18 cellular contexts compared by ENCODE assay signal in the genomic region with DNA sequence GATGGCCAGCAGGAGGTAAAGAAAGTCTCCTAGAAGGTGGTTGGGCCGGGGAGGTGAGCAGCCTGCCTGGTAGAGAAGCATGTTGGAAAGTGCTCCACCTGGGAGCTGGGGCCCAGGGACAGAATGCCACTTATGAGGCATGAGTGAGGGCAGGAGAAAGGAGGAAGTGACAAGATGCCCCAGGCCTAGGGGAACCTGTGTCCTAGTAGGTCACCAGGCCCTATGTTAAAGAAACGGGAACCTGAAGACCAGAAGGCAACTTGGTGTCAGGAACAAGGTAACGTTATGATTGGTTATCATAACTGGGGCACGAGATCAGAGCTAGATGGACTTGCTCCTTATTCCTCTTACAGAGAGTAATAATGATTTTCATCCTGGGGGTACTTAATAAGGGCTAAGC. TPM values are rescaled to one million over a fixed set of nuclear protein-coding genes. Genes with fewer than 3 reads are reported as not detected.
DNase-seq lines count a peak whose midpoint lies in the region; ATAC-seq and TF ChIP-seq lines count a peak whose summit lies in the region.
"Had no signal": no experiment of that assay in that cellular context is flagged by ENCODE, and none has a peak within 500 bp of the region (broad histone marks: within the 10 kb centered on the region; RNA-seq: fewer than 3 reads in every experiment).

No MANE protein-coding gene starts in this region.

- H3K9me3 ChIP-seq in mammary epithelial cell (replicated peaks; ENCODE audit: insufficient read depth, low read length) (no peaks in the 10 kb centered on the region), RWPE2 (ENCODE audit: severe bottlenecking) (no peaks in the 10 kb centered on the region)
- H3K9me3 ChIP-seq in effector memory CD4-positive, alpha-beta T cell (ENCODE audit: control insufficient read depth, low read length) = no peaks in the 10 kb centered on the region
- H3K9me3 ChIP-seq: SJCRH30 had no signal

- H3K27ac Mint-ChIP-seq in MCF 10A (ENCODE audit: low read depth, unreplicated experiment) (peak overlapping the region; percentile 22), immature natural killer cell (peak overlapping the region; percentile 79 to 93 (median 85))

- H3K27ac ChIP-seq in mammary epithelial cell (ENCODE audit: insufficient read depth, low read depth, low read length) (no peak overlapping the region), RWPE2 (ENCODE audit: poor library complexity, severe bottlenecking) (peak overlapping the region; percentile 58)
- no peak overlapping the region for H3K27ac ChIP-seq in effector memory CD4-positive, alpha-beta T cell (ENCODE audit: insufficient read depth, low read length, poor library complexity, severe bottlenecking)
- H3K27ac ChIP-seq: left ventricle myocardium inferior, SJCRH30 had no signal

- H3K9me3 Mint-ChIP-seq in MCF 10A (ENCODE audit: unreplicated experiment) (no peaks in the 10 kb centered on the region), immature natural killer cell (no peaks in the 10 kb centered on the region)

- H4K20me1 ChIP-seq in mammary epithelial cell (ENCODE audit: insufficient read depth, low read length) = no peaks in the 10 kb centered on the region

- H3K79me2 ChIP-seq in mammary epithelial cell (ENCODE audit: insufficient read depth, low read length) = peaks cover 64% of the 10 kb centered on the region

- H3K4me2 ChIP-seq in mammary epithelial cell (ENCODE audit: insufficient read depth, low read depth, low read length) = no peak overlapping the region

- H3K4me3 ChIP-seq in mammary epithelial cell (replicated peaks in 1 of 3; ENCODE audit: insufficient read depth in 1 of 3, low read depth in 2 of 3, low read length in 3 of 3) (no peak overlapping the region), RWPE2 (ENCODE audit: severe bottlenecking) (no peak overlapping the region)
- H3K4me3 ChIP-seq in effector memory CD4-positive, alpha-beta T cell (ENCODE audit: insufficient read depth, low read depth, low read length, poor library complexity, severe bottlenecking) = no peak overlapping the region
- H3K4me3 ChIP-seq: left ventricle myocardium inferior, SJCRH30, spleen had no signal

- intact Hi-C loops in MCF 10A (cut with micrococcal nuclease) (no loop called here), mammary epithelial cell (cut with micrococcal nuclease) (no loop called here)

- H2AFZ ChIP-seq in mammary epithelial cell (ENCODE audit: low read depth, low read length) = no peak overlapping the region

- H3K36me3 Mint-ChIP-seq in MCF 10A (ENCODE audit: insufficient read depth, unreplicated experiment) (no peaks in the 10 kb centered on the region), immature natural killer cell (peaks cover 0 to 4% (median 3%) of the 10 kb centered on the region in 3 donors)

- DNase-seq in MCF 10A (ENCODE audit: unreplicated experiment) = no peak
- DNase-seq in mammary epithelial cell = no peak
- no peak for DNase-seq in RWPE2 (ENCODE audit: low spot score)
- no peak for DNase-seq in immature natural killer cell
- DNase-seq in effector memory CD4-positive, alpha-beta T cell = no peak
- DNase-seq in NCI-H510A treated with DMSO at 0.1 percent for 48 hours (lab: John Stamatoyannopoulos, UW) = no peak
- DNase-seq: effector CD8-positive, alpha-beta T cell; left ventricle myocardium inferior; NCI-H1105; occipital lobe; PC-3; SJCRH30; spleen; stimulated activated CD4-positive, alpha-beta T cell treated with anti-CD3 and anti-CD28 coated beads, Interleukin-4, amount 100 ng/mL, for 4 hours; T-helper 9 cell had no signal

- H3K27me3 Mint-ChIP-seq in MCF 10A (ENCODE audit: insufficient read depth, unreplicated experiment) (no peaks in the 10 kb centered on the region), immature natural killer cell (ENCODE audit: low read depth in 3 of 3) (peaks cover 2 to 11% (median 7%) of the 10 kb centered on the region in 3 donors)

- H3K36me3 ChIP-seq in mammary epithelial cell (ENCODE audit: insufficient read depth, low read length) (no peaks in the 10 kb centered on the region), RWPE2 (ENCODE audit: low read depth) (no peaks in the 10 kb centered on the region)
- H3K36me3 ChIP-seq in effector memory CD4-positive, alpha-beta T cell (ENCODE audit: control insufficient read depth, insufficient read depth, low read length) = no peaks in the 10 kb centered on the region
- H3K36me3 ChIP-seq: left ventricle myocardium inferior, SJCRH30, spleen had no signal

- no peak overlapping the region for H3K4me3 Mint-ChIP-seq in MCF 10A (ENCODE audit: unreplicated experiment)
- H3K4me3 Mint-ChIP-seq in immature natural killer cell = no peak overlapping the region

- CTCF ChIA-PET in MCF 10A (lab: Yijun Ruan, JAX) = interaction anchor here (0.8 kb wide), 2 partner anchors 64 to 1097 kb away, joined by 3 to 4 read pairs; no protein-coding TSS in a partner anchor
- CTCF ChIA-PET in mammary epithelial cell (lab: Charles Lee; ENCODE audit: low non-redundant PET) = no interaction called here

- in situ Hi-C loops in mammary epithelial cell (cut with MboI; ENCODE audit: low sequenced_read_pairs in 2 of 2) = no loop called here

- ATAC-seq in RWPE2 (ENCODE audit: low read depth) (no peak), HG02763 (IDR thresholded peaks at IDR 0.05; ENCODE audit: unreplicated experiment) (no peak), HG03521 (IDR thresholded peaks at IDR 0.05; ENCODE audit: unreplicated experiment) (no peak)
- ATAC-seq: activated CD4-positive, CD25-positive, alpha-beta regulatory T cell treated with anti-CD3 and anti-CD28 coated beads, Interleukin-2, amount 50 U/mL, for 24 hours; PC-3 had no signal

- H3K27me3 ChIP-seq in mammary epithelial cell (ENCODE audit: insufficient read depth, low read length) (no peaks in the 10 kb centered on the region), RWPE2 (ENCODE audit: insufficient read depth, poor library complexity, severe bottlenecking) (no peaks in the 10 kb centered on the region)
- H3K27me3 ChIP-seq in effector memory CD4-positive, alpha-beta T cell (replicated peaks; ENCODE audit: control insufficient read depth, insufficient read depth, low read length, poor library complexity, severe bottlenecking) = no peaks in the 10 kb centered on the region
- H3K27me3 ChIP-seq: SJCRH30, spleen had no signal

- BruUV-seq in MCF 10A (replicated peaks; lab: Mats Ljungman, UMichigan) (no TSS peak), mammary epithelial cell (replicated peaks; lab: Mats Ljungman, UMichigan) (no TSS peak)

- dilution Hi-C loops in mammary epithelial cell (cut with HindIII; ENCODE audit: low sequenced_read_pairs) = no loop called here

- H3K4me1 Mint-ChIP-seq in MCF 10A (ENCODE audit: insufficient read depth, unreplicated experiment) (peaks cover 39% of the 10 kb centered on the region), immature natural killer cell (peaks cover 80 to 92% of the 10 kb centered on the region in 2 donors)

- H3K9ac ChIP-seq in mammary epithelial cell (ENCODE audit: insufficient read depth, low read length) = no peak overlapping the region

- POLR2A ChIA-PET in MCF 10A (lab: Yijun Ruan, JAX) = no interaction called here

- WGBS in mammary epithelial cell (ENCODE audit: low coverage, missing lambda C conversion rate) = 95% methylated on average over 4 of the region's 4 CpGs

- no peak for TF ChIP-seq CTCF in MCF 10A (IDR thresholded peaks at IDR 0.05; ENCODE audit: unreplicated experiment)
- no peak for TF ChIP-seq CTCF in mammary epithelial cell (conservative IDR thresholded peaks at IDR 0.05 in 1 of 2, IDR thresholded peaks at IDR 0.05 in 1 of 2; ENCODE audit: extremely low read depth in 1 of 2, insufficient read depth in 1 of 2, low read depth in 1 of 2, low read length in 2 of 2)
- TF ChIP-seq CTCF in RWPE2 (IDR thresholded peaks at IDR 0.05; ENCODE audit: poor library complexity, severe bottlenecking) = no peak

- H3K4me1 ChIP-seq in mammary epithelial cell (ENCODE audit: insufficient read depth, low read length) (peaks cover 19% of the 10 kb centered on the region), RWPE2 (ENCODE audit: insufficient read depth, poor library complexity, severe bottlenecking) (peaks cover 19% of the 10 kb centered on the region)
- no peaks in the 10 kb centered on the region for H3K4me1 ChIP-seq in effector memory CD4-positive, alpha-beta T cell (ENCODE audit: control insufficient read depth, insufficient read depth, low read length, poor library complexity, severe bottlenecking)
- H3K4me1 ChIP-seq: SJCRH30 had no signal

RNA-seq across cellular contexts. Expression of gene PITPNC1, which starts 34.3 kb away (rescaled TPM):
- total RNA-seq in MCF 10A (2022) (28.3 and 40.1 TPM in 2 replicates), mammary epithelial cell (10 to 100 TPM in 1 of 2 donors, 1 to 10 TPM in 1; 5.7 to 35.8 TPM)
- polyA plus RNA-seq in mammary epithelial cell (31.7 TPM), immature natural killer cell (100 to 1,000 TPM; 119 to 155 (median 150) TPM)
- 36.5 TPM for polyA minus RNA-seq in mammary epithelial cell

RNA-seq across cellular contexts. Expression of gene PSMD12, which starts 45.0 kb away (rescaled TPM):
- total RNA-seq in MCF 10A (2022) (93.1 and 107 TPM in 2 replicates), mammary epithelial cell (10 to 100 TPM; 31.5 to 92.1 TPM)
- polyA plus RNA-seq in mammary epithelial cell (43.9 TPM), immature natural killer cell (10 to 100 TPM; 24.1 to 43.9 (median 37.3) TPM)
- polyA minus RNA-seq in mammary epithelial cell = 24.1 TPM
